37 cellular contexts compared by ENCODE assay signal in genomic region chr3:54228806-54229205, GRCh38.
"Had no signal": no experiment of that assay in that cellular context is flagged by ENCODE, and none has a peak within 500 bp of the region (broad histone marks: within the 10 kb centered on the region; RNA-seq: fewer than 3 reads in every experiment).

No MANE protein-coding gene starts in this region.

- H3K9me3 ChIP-seq: adrenal gland, body of pancreas, esophagus muscularis mucosa, gastrocnemius medialis, heart left ventricle had no signal

- H3K4me1 ChIP-seq: adrenal gland, body of pancreas, esophagus muscularis mucosa, foreskin keratinocyte had no signal

- H3K27me3 ChIP-seq: adrenal gland, body of pancreas, esophagus muscularis mucosa, foreskin keratinocyte, gastrocnemius medialis, heart left ventricle had no signal

- H3K4me3 ChIP-seq: adrenal gland, body of pancreas, esophagus muscularis mucosa, gastrocnemius medialis, heart left ventricle had no signal

- H3K4me1 Mint-ChIP-seq: activated CD4-positive, alpha-beta T cell treated with anti-CD3 and anti-CD28 coated beads for 36 hours; activated CD4-positive, alpha-beta T cell treated with anti-CD3 and anti-CD28 coated beads, Interleukin-2, amount 10 ng/mL, durations not matched to agents 24 days and 14 days; activated CD8-positive, alpha-beta memory T cell treated with anti-CD3 and anti-CD28 coated beads, Interleukin-2, amount 10 ng/mL, durations not matched to agents 7 days and 5 days; activated naive CD4-positive, alpha-beta T cell treated with anti-CD3 and anti-CD28 coated beads, Interleukin-2, amount 50 U/mL, for 24 hours; activated naive CD8-positive, alpha-beta T cell treated with anti-CD3 and anti-CD28 coated beads for 36 hours; activated naive CD8-positive, alpha-beta T cell treated with anti-CD3 and anti-CD28 coated beads, Interleukin-2, amount 50 U/mL, for 24 hours; T-helper 17 cell had no signal

- H3K27ac Mint-ChIP-seq: activated CD4-positive, alpha-beta memory T cell treated with anti-CD3 and anti-CD28 coated beads for 36 hours; activated CD4-positive, alpha-beta T cell treated with anti-CD3 and anti-CD28 coated beads for 36 hours; activated CD4-positive, alpha-beta T cell treated with anti-CD3 and anti-CD28 coated beads, Interleukin-2, amount 10 ng/mL, durations not matched to agents 24 days and 14 days; activated CD8-positive, alpha-beta memory T cell treated with anti-CD3 and anti-CD28 coated beads, Interleukin-2, amount 10 ng/mL, durations not matched to agents 7 days and 5 days; activated CD8-positive, alpha-beta T cell treated with anti-CD3 and anti-CD28 coated beads, Interleukin-2, amount 10 ng/mL, durations not matched to agents 7 days and 5 days; activated naive CD4-positive, alpha-beta T cell treated with anti-CD3 and anti-CD28 coated beads for 36 hours; activated naive CD4-positive, alpha-beta T cell treated with anti-CD3 and anti-CD28 coated beads, Interleukin-2, amount 50 U/mL, for 24 hours; activated naive CD8-positive, alpha-beta T cell treated with anti-CD3 and anti-CD28 coated beads for 36 hours; activated naive CD8-positive, alpha-beta T cell treated with anti-CD3 and anti-CD28 coated beads, Interleukin-2, amount 50 U/mL, for 24 hours; activated T-helper 1 cell treated with anti-CD3 and anti-CD28 coated beads, Interleukin-12 subunit alpha, Interleukin-12 subunit beta, Interleukin-2, Interleukin-4 antibody, amounts not matched to agents 30 ng/mL and 10 ng/mL and 1 ng/mL, durations not matched to agents 14 hours and 24 hours and 36 hours; activated T-helper 2 cell treated with anti-CD3 and anti-CD28 coated beads, Interferon-gamma antibody, Interleukin-2, Interleukin-4, amounts not matched to agents 10 μg/mL and 5 μg/mL and 100 μg/mL, durations not matched to agents 14 hours and 24 hours and 36 hours; effector memory CD8-positive, alpha-beta T cell; T-helper 17 cell; T-helper 2 cell treated with Interferon-gamma antibody and Interleukin-4, amounts not matched to agents 5 μg/mL and 100 μg/mL, for 36 hours had no signal

- DNase-seq: activated CD4-positive, alpha-beta memory T cell treated with anti-CD3 and anti-CD28 coated beads for 36 hours; activated CD4-positive, alpha-beta T cell treated with anti-CD3 and anti-CD28 coated beads for 36 hours; activated CD4-positive, alpha-beta T cell treated with anti-CD3 and anti-CD28 coated beads, Interleukin-2, amount 10 ng/mL, durations not matched to agents 24 days and 14 days; activated CD4-positive, CD25-positive, alpha-beta regulatory T cell; activated CD4-positive, CD25-positive, alpha-beta regulatory T cell treated with anti-CD3 and anti-CD28 coated beads, Interleukin-2, amount 50 U/mL, for 72 hours; activated CD8-positive, alpha-beta memory T cell treated with anti-CD3 and anti-CD28 coated beads, Interleukin-2, amount 10 ng/mL, durations not matched to agents 7 days and 5 days; activated CD8-positive, alpha-beta memory T cell treated with anti-CD3 and anti-CD28 coated beads, Interleukin-2, amount 50 U/mL, for 4 hours; activated CD8-positive, alpha-beta T cell treated with anti-CD3 and anti-CD28 coated beads, Interleukin-2, amount 10 ng/mL, durations not matched to agents 7 days and 5 days; activated effector memory CD4-positive, alpha-beta T cell treated with anti-CD3 and anti-CD28 coated beads, Interleukin-2, amount 50 U/mL, for 16 hours; activated naive CD4-positive, alpha-beta T cell treated with anti-CD3 and anti-CD28 coated beads for 36 hours; activated naive CD8-positive, alpha-beta T cell treated with anti-CD3 and anti-CD28 coated beads for 36 hours; activated naive CD8-positive, alpha-beta T cell treated with anti-CD3 and anti-CD28 coated beads, Interleukin-2, amount 50 U/mL, for 24 hours; activated T-cell treated with anti-CD3 and anti-CD28 coated beads, Interleukin-2, amount 50 U/mL, for 1 hour; activated T-cell treated with anti-CD3 and anti-CD28 coated beads, Interleukin-2, amount 50 U/mL, for 48 hours; adrenal gland; amygdala; aorta; body of pancreas; caudate nucleus; cortex of kidney; dermis blood vessel endothelial cell; effector CD4-positive, alpha-beta T cell; effector memory CD8-positive, alpha-beta T cell; erythroblast; foreskin keratinocyte; gastrocnemius medialis; glutamatergic neuron; heart left ventricle; T-helper 17 cell; T1000; WERI-Rb-1 had no signal

- H3K4me3 Mint-ChIP-seq: activated CD4-positive, alpha-beta memory T cell treated with anti-CD3 and anti-CD28 coated beads for 36 hours; activated CD4-positive, alpha-beta T cell treated with anti-CD3 and anti-CD28 coated beads for 36 hours; activated CD4-positive, alpha-beta T cell treated with anti-CD3 and anti-CD28 coated beads, Interleukin-2, amount 10 ng/mL, durations not matched to agents 24 days and 14 days; activated CD8-positive, alpha-beta memory T cell treated with anti-CD3 and anti-CD28 coated beads, Interleukin-2, amount 10 ng/mL, durations not matched to agents 7 days and 5 days; activated CD8-positive, alpha-beta T cell treated with anti-CD3 and anti-CD28 coated beads, Interleukin-2, amount 10 ng/mL, durations not matched to agents 7 days and 5 days; activated naive CD4-positive, alpha-beta T cell treated with anti-CD3 and anti-CD28 coated beads for 36 hours; activated naive CD4-positive, alpha-beta T cell treated with anti-CD3 and anti-CD28 coated beads, Interleukin-2, amount 50 U/mL, for 24 hours; activated naive CD8-positive, alpha-beta T cell treated with anti-CD3 and anti-CD28 coated beads for 36 hours; activated naive CD8-positive, alpha-beta T cell treated with anti-CD3 and anti-CD28 coated beads, Interleukin-2, amount 50 U/mL, for 24 hours; activated T-helper 1 cell treated with anti-CD3 and anti-CD28 coated beads, Interleukin-12 subunit alpha, Interleukin-12 subunit beta, Interleukin-2, Interleukin-4 antibody, amounts not matched to agents 30 ng/mL and 10 ng/mL and 1 ng/mL, durations not matched to agents 14 hours and 24 hours and 36 hours; effector memory CD8-positive, alpha-beta T cell; T-helper 17 cell; T-helper 2 cell treated with Interferon-gamma antibody and Interleukin-4, amounts not matched to agents 5 μg/mL and 100 μg/mL, for 36 hours had no signal

- ATAC-seq: activated CD4-positive, alpha-beta T cell treated with anti-CD3 and anti-CD28 coated beads for 36 hours; activated CD8-positive, alpha-beta memory T cell treated with anti-CD3 and anti-CD28 coated beads, Interleukin-2, amount 10 ng/mL, durations not matched to agents 7 days and 5 days; activated CD8-positive, alpha-beta T cell treated with anti-CD3 and anti-CD28 coated beads, Interleukin-2, amount 10 ng/mL, durations not matched to agents 7 days and 5 days; activated naive CD8-positive, alpha-beta T cell treated with anti-CD3 and anti-CD28 coated beads, Interleukin-2, amount 50 U/mL, for 24 hours; body of pancreas; effector memory CD8-positive, alpha-beta T cell; foreskin keratinocyte; gastrocnemius medialis; heart left ventricle; T-helper 17 cell had no signal

- FAIRE-seq: colon had no signal

- H3K36me3 ChIP-seq: adrenal gland, esophagus muscularis mucosa, gastrocnemius medialis, heart left ventricle, WERI-Rb-1 had no signal

- H3K27ac ChIP-seq: adrenal gland, body of pancreas, esophagus muscularis mucosa, foreskin keratinocyte, gastrocnemius medialis, heart left ventricle, WERI-Rb-1 had no signal

- H3K27me3 Mint-ChIP-seq: activated CD4-positive, alpha-beta memory T cell treated with anti-CD3 and anti-CD28 coated beads for 36 hours; activated CD4-positive, alpha-beta T cell treated with anti-CD3 and anti-CD28 coated beads, Interleukin-2, amount 10 ng/mL, durations not matched to agents 24 days and 14 days; activated CD8-positive, alpha-beta memory T cell treated with anti-CD3 and anti-CD28 coated beads, Interleukin-2, amount 10 ng/mL, durations not matched to agents 7 days and 5 days; activated naive CD8-positive, alpha-beta T cell treated with anti-CD3 and anti-CD28 coated beads for 36 hours; effector memory CD8-positive, alpha-beta T cell had no signal

- H3K9me3 Mint-ChIP-seq: activated CD4-positive, alpha-beta memory T cell treated with anti-CD3 and anti-CD28 coated beads for 36 hours; activated CD4-positive, alpha-beta T cell treated with anti-CD3 and anti-CD28 coated beads, Interleukin-2, amount 10 ng/mL, durations not matched to agents 24 days and 14 days; activated naive CD4-positive, alpha-beta T cell treated with anti-CD3 and anti-CD28 coated beads for 36 hours; activated naive CD8-positive, alpha-beta T cell treated with anti-CD3 and anti-CD28 coated beads for 36 hours; activated T-helper 1 cell treated with anti-CD3 and anti-CD28 coated beads, Interleukin-12 subunit alpha, Interleukin-12 subunit beta, Interleukin-2, Interleukin-4 antibody, amounts not matched to agents 30 ng/mL and 10 ng/mL and 1 ng/mL, durations not matched to agents 14 hours and 24 hours and 36 hours; activated T-helper 2 cell treated with anti-CD3 and anti-CD28 coated beads, Interferon-gamma antibody, Interleukin-2, Interleukin-4, amounts not matched to agents 10 μg/mL and 5 μg/mL and 100 μg/mL, durations not matched to agents 14 hours and 24 hours and 36 hours; T-helper 2 cell treated with Interferon-gamma antibody and Interleukin-4, amounts not matched to agents 5 μg/mL and 100 μg/mL, for 36 hours had no signal

- H3K36me3 Mint-ChIP-seq: activated CD4-positive, alpha-beta memory T cell treated with anti-CD3 and anti-CD28 coated beads for 36 hours; activated CD8-positive, alpha-beta memory T cell treated with anti-CD3 and anti-CD28 coated beads, Interleukin-2, amount 10 ng/mL, durations not matched to agents 7 days and 5 days; activated naive CD4-positive, alpha-beta T cell treated with anti-CD3 and anti-CD28 coated beads, Interleukin-2, amount 50 U/mL, for 24 hours; activated naive CD8-positive, alpha-beta T cell treated with anti-CD3 and anti-CD28 coated beads for 36 hours had no signal
